Comparison of ENCODE assay signal across 2 cellular contexts in the genomic region with DNA sequence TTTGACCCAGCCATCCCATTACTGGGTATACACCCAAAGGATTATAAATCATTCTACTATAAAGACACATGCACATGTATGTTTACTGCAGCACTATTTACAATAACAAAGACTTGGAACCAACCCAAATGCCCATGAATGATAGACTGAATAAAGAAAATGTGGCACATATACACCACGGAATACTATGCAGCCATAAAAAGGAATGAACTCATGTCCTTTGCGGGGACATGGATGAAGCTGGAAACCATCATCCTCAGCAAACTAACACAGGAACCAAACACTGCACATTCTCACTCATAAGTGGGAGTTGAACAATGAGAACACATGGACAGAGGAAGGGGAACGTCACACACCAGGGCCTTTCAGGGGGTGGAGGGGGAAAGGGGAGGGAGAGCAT. TPM values are rescaled to one million over a fixed set of nuclear protein-coding genes. Genes with fewer than 3 reads are reported as not detected.
"Had no signal": no experiment of that assay in that cellular context is flagged by ENCODE, and none has a peak within 500 bp of the region (broad histone marks: within the 10 kb centered on the region; RNA-seq: fewer than 3 reads in every experiment).

No MANE protein-coding gene starts in this region.

RNA-seq across cellular contexts. Expression of a gene that starts 28.8 kb away (rescaled TPM):
- total RNA-seq: G401, GM12878 had no signal
